In genomic region chr22:46376908-46377565, GRCh38 we compare ENCODE assay signal across 1 cellular context.
TF ChIP-seq lines count a peak whose summit lies in the region.

No MANE protein-coding gene starts in this region.

TF ChIP-seq in H1, 55 proteins besides CTCF, POLR2A, EP300 and RAD21:
- TF ChIP-seq HDAC6 (IDR thresholded peaks at IDR 0.05; ENCODE audit: low read depth, low read length) (no peak), RXRA (IDR thresholded peaks at IDR 0.05; ENCODE audit: insufficient read depth, low read depth, low read length) (no peak), PHF8 (conservative IDR thresholded peaks at IDR 0.05; ENCODE audit: low read depth, low read length) (no peak), SP4 (IDR thresholded peaks at IDR 0.05; ENCODE audit: low read length) (no peak), SIX5 (IDR thresholded peaks at IDR 0.05; ENCODE audit: low read depth, low read length) (no peak), RBBP5 (IDR thresholded peaks at IDR 0.05; ENCODE audit: borderline replicate concordance, low read depth, low read length) (no peak)
